In genomic region chr1:172549621-172550280, GRCh38 we compare ENCODE assay signal across 1 cellular context.
TF ChIP-seq lines count a peak whose summit lies in the region.

No MANE protein-coding gene starts in this region.

TF ChIP-seq in K562, 482 proteins besides CTCF, POLR2A, EP300 and RAD21 (continued from another document):
- TF ChIP-seq E2F6 (IDR thresholded peaks at IDR 0.05; ENCODE audit: borderline replicate concordance in 1 of 2, extremely low read depth in 1 of 2, insufficient read depth in 1 of 2, insufficient read length in 1 of 2, low read depth in 1 of 2, low read length in 1 of 2, poor library complexity in 1 of 2, severe bottlenecking in 1 of 2) (no peak), SETDB1 (IDR thresholded peaks at IDR 0.05; ENCODE audit: low read length) (no peak)
TF ChIP-seq in K562: peak in this region for 0.
